In genomic region chr18:75681538-75682115, GRCh38 we compare ENCODE assay signal across 2 cellular contexts.
TF ChIP-seq lines count a peak whose summit lies in the region.

No MANE protein-coding gene starts in this region.

TF ChIP-seq in HepG2, 621 proteins besides CTCF, POLR2A, EP300 and RAD21:
- TF ChIP-seq ZNF839 (CRISPR knock-in tag; IDR thresholded peaks at IDR 0.05; ENCODE audit: borderline replicate concordance), result no peak
- TF ChIP-seq ZBTB10 (CRISPR knock-in tag; IDR thresholded peaks at IDR 0.05; ENCODE audit: borderline replicate concordance), result no peak
- TF ChIP-seq ATF7 (IDR thresholded peaks at IDR 0.05), result peak; percentile 69
- TF ChIP-seq ATF7 (CRISPR knock-in tag; IDR thresholded peaks at IDR 0.05), result no peak
- TF ChIP-seq CREB1 (IDR thresholded peaks at IDR 0.05), result peak; percentile 77
- TF ChIP-seq CREB1 (CRISPR knock-in tag; IDR thresholded peaks at IDR 0.05), result no peak

TF ChIP-seq in IMR-90, 13 proteins besides CTCF, POLR2A, EP300 and RAD21:
- TF ChIP-seq RCOR1 (IDR thresholded peaks at IDR 0.05; ENCODE audit: insufficient replicate concordance, low read length) (no peak), NFE2L2 (IDR thresholded peaks at IDR 0.05; ENCODE audit: low read depth, low read length) (no peak), MXI1 (IDR thresholded peaks at IDR 0.05; ENCODE audit: borderline replicate concordance, low read depth, low read length) (no peak), RFX5 (IDR thresholded peaks at IDR 0.05; ENCODE audit: low read depth, low read length) (no peak), USF2 (IDR thresholded peaks at IDR 0.05; ENCODE audit: low read depth, low read length) (no peak), BHLHE40 (IDR thresholded peaks at IDR 0.05; ENCODE audit: low read depth, low read length) (no peak), CEBPB (IDR thresholded peaks at IDR 0.05; ENCODE audit: low read depth, low read length) (no peak), ELK1 (IDR thresholded peaks at IDR 0.05; ENCODE audit: borderline replicate concordance, low read depth, low read length) (no peak), CHD1 (IDR thresholded peaks at IDR 0.05; ENCODE audit: low read depth, low read length) (no peak), MAZ (IDR thresholded peaks at IDR 0.05; ENCODE audit: borderline replicate concordance, low read depth, low read length) (no peak), MAFK (IDR thresholded peaks at IDR 0.05; ENCODE audit: low read depth, low read length) (no peak), SMC3 (IDR thresholded peaks at IDR 0.05; ENCODE audit: low read depth, low read length) (no peak), FOS (IDR thresholded peaks at IDR 0.05; ENCODE audit: low read depth, low read length) (no peak)
